23 cellular contexts compared by ENCODE assay signal in genomic region chr11:64353101-64353738, GRCh38. TPM values are rescaled to one million over a fixed set of nuclear protein-coding genes. Genes with fewer than 3 reads are reported as not detected.
A peak's percentile ranks its signal among the peaks of the same experiment; 100 is the strongest.
DNase-seq lines count a peak whose midpoint lies in the region; ATAC-seq, FAIRE-seq and TF ChIP-seq lines count a peak whose summit lies in the region.
"Had no signal": no experiment of that assay in that cellular context is flagged by ENCODE, and none has a peak within 500 bp of the region (broad histone marks: within the 10 kb centered on the region; RNA-seq: fewer than 3 reads in every experiment).

No MANE protein-coding gene starts in this region.

- peak overlapping the region in 7 of 11 experiments; percentile 4 to 66 (median 56); a peak in 7 of 22 replicates for H3K9ac ChIP-seq in BLaER1 treated with 17β-estradiol and CSF1 and Interleukin-3, amounts not matched to agents 10 nM and 100 nM
- H3K9ac ChIP-seq in H9 (ENCODE audit: extremely low read depth, insufficient read length, low read length) (no peak overlapping the region), K562 (ENCODE audit: insufficient read depth in 1 of 2, low read depth in 2 of 2, low read length in 2 of 2) (peak overlapping the region in 1 of 2 experiments; percentile 24; a peak in 1 of 4 replicates)

- peak overlapping the region in 2 of 3 experiments; percentile 44; a peak in 1 of 7 replicates for H3K27ac Mint-ChIP-seq in H9
- no peak overlapping the region for H3K27ac Mint-ChIP-seq in activated CD4-positive, alpha-beta T cell treated with anti-CD3 and anti-CD28 coated beads for 36 hours
- no peak overlapping the region for H3K27ac Mint-ChIP-seq in effector memory CD8-positive, alpha-beta T cell
- H3K27ac Mint-ChIP-seq: activated B cell treated with CpG ODN at 0.5 μM for 24 hours; activated CD8-positive, alpha-beta T cell treated with anti-CD3 and anti-CD28 coated beads, Interleukin-2, amount 10 ng/mL, durations not matched to agents 7 days and 5 days; activated naive CD4-positive, alpha-beta T cell treated with anti-CD3 and anti-CD28 coated beads, Interleukin-2, amount 10 ng/mL, durations not matched to agents 7 days and 5 days had no signal

- no TSS peak for BruUV-seq in K562 (replicated peaks; lab: Mats Ljungman, UMichigan)

- no peaks in the 10 kb centered on the region for H3K36me3 ChIP-seq in BLaER1 treated with 17β-estradiol and CSF1 and Interleukin-3, amounts not matched to agents 10 nM and 100 nM
- H3K36me3 ChIP-seq in K562 (ENCODE audit: control insufficient read depth, insufficient read depth, low read length): no peaks in the 10 kb centered on the region
- H3K36me3 ChIP-seq: upper lobe of right lung had no signal

- H3K27me3 Mint-ChIP-seq in H9 (ENCODE audit: low read depth): no peaks in the 10 kb centered on the region
- H3K27me3 Mint-ChIP-seq in activated CD4-positive, alpha-beta T cell treated with anti-CD3 and anti-CD28 coated beads for 36 hours: no peaks in the 10 kb centered on the region
- no peaks in the 10 kb centered on the region for H3K27me3 Mint-ChIP-seq in effector memory CD8-positive, alpha-beta T cell
- H3K27me3 Mint-ChIP-seq: activated B cell treated with CpG ODN at 0.5 μM for 24 hours; activated naive CD4-positive, alpha-beta T cell treated with anti-CD3 and anti-CD28 coated beads, Interleukin-2, amount 10 ng/mL, durations not matched to agents 7 days and 5 days had no signal

- H3K36me3 Mint-ChIP-seq in H9 (ENCODE audit: insufficient read depth in 1 of 3, low read depth in 3 of 3): no peaks in the 10 kb centered on the region; a peak in 1 of 7 replicates
- H3K36me3 Mint-ChIP-seq in activated CD4-positive, alpha-beta T cell treated with anti-CD3 and anti-CD28 coated beads for 36 hours (ENCODE audit: low read depth): peaks cover 13% of the 10 kb centered on the region
- peaks cover 19% of the 10 kb centered on the region for H3K36me3 Mint-ChIP-seq in effector memory CD8-positive, alpha-beta T cell (ENCODE audit: insufficient read depth)

- DNase-seq in H9 (no peak), NCI-H510A (lab: John Stamatoyannopoulos, UW) (peak; percentile 72), K562 (ENCODE audit: extremely low read depth in 1 of 4, low spot score in 3 of 4) (no peak), GM12891 (ENCODE audit: insufficient read length, low spot score) (no peak)
- no peak for DNase-seq in activated CD4-positive, alpha-beta T cell treated with anti-CD3 and anti-CD28 coated beads for 36 hours
- no peak for DNase-seq in effector memory CD8-positive, alpha-beta T cell
- DNase-seq: activated B cell treated with CpG ODN at 0.5 μM for 24 hours; activated CD8-positive, alpha-beta T cell treated with anti-CD3 and anti-CD28 coated beads, Interleukin-2, amount 10 ng/mL, durations not matched to agents 7 days and 5 days; activated naive CD4-positive, alpha-beta T cell treated with anti-CD3 and anti-CD28 coated beads, Interleukin-2, amount 10 ng/mL, durations not matched to agents 7 days and 5 days; activated T-cell treated with anti-CD3 and anti-CD28 coated beads, Interleukin-2, amount 50 U/mL, for 48 hours; anterior cingulate cortex; central memory CD4-positive, alpha-beta T cell; effector CD4-positive, alpha-beta T cell; NCI-H1436 treated with DMSO at 0.1 percent for 48 hours; NCI-H82; stimulated activated CD8-positive, alpha-beta memory T cell treated with anti-CD3 and anti-CD28 coated beads, Interleukin-4, amount 100 ng/mL, for 48 hours; upper lobe of right lung had no signal

- no peak overlapping the region for H2AFZ ChIP-seq in H9 (ENCODE audit: low read length)
- H2AFZ ChIP-seq in K562 (ENCODE audit: low read depth, low read length): no peak overlapping the region

- H3K4me3 ChIP-seq in BLaER1 treated with 17β-estradiol and CSF1 and Interleukin-3, amounts not matched to agents 10 nM and 100 nM: no peak overlapping the region
- no peak overlapping the region for H3K4me3 ChIP-seq in K562
- H3K4me3 ChIP-seq: SK-N-MC, upper lobe of right lung had no signal

- CTCF ChIA-PET in K562 (lab: Yijun Ruan, JAX; ENCODE audit: low intra/inter-chr PET ratio): no interaction called here
- CTCF ChIA-PET in activated CD4-positive, alpha-beta T cell treated with anti-CD3 and anti-CD28 coated beads for 36 hours (lab: Charles Lee): interaction anchor here (0.7 to 1.1 kb wide), 2 partner anchors 22 to 27 kb away, joined by 3 read pairs; no protein-coding TSS in a partner anchor

- H3K56ac ChIP-seq in H9 (ENCODE audit: insufficient read length, low read depth, low read length): no peak overlapping the region

- H3K27me3 ChIP-seq in BLaER1 treated with 17β-estradiol and CSF1 and Interleukin-3, amounts not matched to agents 10 nM and 100 nM: peaks cover 0 to 45% (median 0%) of the 10 kb centered on the region in 11 experiments; a peak in 7 of 22 replicates
- H3K27me3 ChIP-seq in H9 (ENCODE audit: insufficient read depth, low read length): no peaks in the 10 kb centered on the region; the same call in 1 of the 2 replicates
- no peaks in the 10 kb centered on the region for H3K27me3 ChIP-seq in K562 (ENCODE audit: control insufficient read depth in 2 of 2, insufficient read depth in 2 of 2, low read length in 2 of 2)
- H3K27me3 ChIP-seq: upper lobe of right lung had no signal

- H4K91ac ChIP-seq in H9 (ENCODE audit: insufficient read length, low read depth, low read length): no peak overlapping the region

- H4K20me1 ChIP-seq in BLaER1 treated with 17β-estradiol and CSF1 and Interleukin-3, amounts not matched to agents 10 nM and 100 nM: peaks cover 0 to 28% (median 15%) of the 10 kb centered on the region in 11 experiments; a peak in 11 of 22 replicates
- H4K20me1 ChIP-seq in H9 (ENCODE audit: control insufficient read depth, insufficient read depth, insufficient read length): no peaks in the 10 kb centered on the region
- H4K20me1 ChIP-seq in K562 (replicated peaks; ENCODE audit: control insufficient read depth, insufficient read depth, low read length): no peaks in the 10 kb centered on the region

- POLR2A ChIA-PET in K562 (lab: Yijun Ruan, JAX): interaction anchor here (0.5 to 1.4 kb wide), 6 partner anchors 11 to 110 kb away, joined by 3 read pairs; no protein-coding TSS in a partner anchor
- POLR2A ChIA-PET in activated CD4-positive, alpha-beta T cell treated with anti-CD3 and anti-CD28 coated beads for 36 hours (lab: Charles Lee): interaction anchor here (0.5 to 1.2 kb wide), 2 partner anchors 13 to 36 kb away, joined by 4 to 6 read pairs; partner anchors contain the start of genes CCDC88B, PRDX5 and TRMT112

- no peaks in the 10 kb centered on the region for H3K79me1 ChIP-seq in H9 (ENCODE audit: insufficient read depth, low read depth, low read length, poor library complexity, severe bottlenecking)

- intact Hi-C loops in K562 (cut with micrococcal nuclease): no loop called here
- intact Hi-C loops in activated CD4-positive, alpha-beta T cell treated with anti-CD3 and anti-CD28 coated beads for 36 hours (cut with DNase I, micrococcal nuclease): no loop called here

- H4K5ac ChIP-seq in H9 (ENCODE audit: insufficient read length, low read depth, low read length): no peak overlapping the region

- no peaks in the 10 kb centered on the region for H3K23me2 ChIP-seq in H9 (ENCODE audit: insufficient read length, low read depth, low read length, poor library complexity, severe bottlenecking)

- H3K9me3 Mint-ChIP-seq in H9: no peaks in the 10 kb centered on the region
- H3K9me3 Mint-ChIP-seq in activated CD4-positive, alpha-beta T cell treated with anti-CD3 and anti-CD28 coated beads for 36 hours (ENCODE audit: low read depth): no peaks in the 10 kb centered on the region
- H3K9me3 Mint-ChIP-seq in effector memory CD8-positive, alpha-beta T cell: no peaks in the 10 kb centered on the region
- H3K9me3 Mint-ChIP-seq: activated B cell treated with CpG ODN at 0.5 μM for 24 hours; activated naive CD4-positive, alpha-beta T cell treated with anti-CD3 and anti-CD28 coated beads, Interleukin-2, amount 10 ng/mL, durations not matched to agents 7 days and 5 days had no signal

- FAIRE-seq in K562 (lab: Jason Lieb, UNC) (no peak), GM12891 (lab: Jason Lieb, UNC) (no peak)
- FAIRE-seq: frontal cortex, keratinocyte had no signal

- ATAC-seq in K562: no peak
- no peak for ATAC-seq in activated CD4-positive, alpha-beta T cell treated with anti-CD3 and anti-CD28 coated beads for 36 hours
- ATAC-seq in effector memory CD8-positive, alpha-beta T cell (replicated peaks): no peak
- no peak for ATAC-seq in HG03432 (IDR thresholded peaks at IDR 0.05; ENCODE audit: unreplicated experiment)
- ATAC-seq: activated CD8-positive, alpha-beta T cell treated with anti-CD3 and anti-CD28 coated beads, Interleukin-2, amount 10 ng/mL, durations not matched to agents 7 days and 5 days; esophagus mucosa; upper lobe of right lung had no signal

- H3K4me1 ChIP-seq in BLaER1 treated with 17β-estradiol and CSF1 and Interleukin-3, amounts not matched to agents 10 nM and 100 nM: peaks cover 61 to 99% (median 96%) of the 10 kb centered on the region in 10 experiments
- peaks cover 2% of the 10 kb centered on the region; the same call in 1 of the 2 replicates for H3K4me1 ChIP-seq in H9 (ENCODE audit: insufficient read depth, low read length)
- H3K4me1 ChIP-seq in K562 (replicated peaks in 1 of 2; ENCODE audit: control insufficient read depth in 2 of 2, insufficient read depth in 2 of 2, low read length in 2 of 2): peaks cover 27 to 84% of the 10 kb centered on the region in 2 experiments

- no peak for TF ChIP-seq RAD21 in K562 (CRISPR knock-in tag; conservative IDR thresholded peaks at IDR 0.05 in 1 of 2, IDR thresholded peaks at IDR 0.05 in 1 of 2)

- H3K4ac ChIP-seq in H9 (ENCODE audit: low read depth, low read length): no peak overlapping the region

- in situ Hi-C loops in K562 (cut with MboI): no loop called here

- H3K79me2 ChIP-seq in H9 (ENCODE audit: insufficient read depth, low read length) (no peaks in the 10 kb centered on the region), K562 (ENCODE audit: control insufficient read depth, insufficient read depth, low read length) (peaks cover 10% of the 10 kb centered on the region; the same call in 1 of the 3 replicates)

- H3T11ph ChIP-seq in H9 (ENCODE audit: low read length): no peak overlapping the region

- WGBS in H9 (ENCODE audit: extremely low coverage, insufficient read length, low lambda C conversion rate): no CpG with 5 or more reads among the region's 33 CpGs
- 61% methylated on average over 25 of the region's 33 CpGs for WGBS in K562 (ENCODE audit: insufficient coverage, low coverage, missing lambda C conversion rate)

- H3K27ac ChIP-seq in BLaER1 treated with 17β-estradiol and CSF1 and Interleukin-3, amounts not matched to agents 10 nM and 100 nM: peak overlapping the region in 1 of 11 experiments; percentile 66; a peak in 2 of 22 replicates
- H3K27ac ChIP-seq in H9 (ENCODE audit: insufficient read length, low read depth, low read length): no peak overlapping the region
- H3K27ac ChIP-seq in K562 (ENCODE audit: extremely low read depth, low read depth, low read length): no peak overlapping the region
- H3K27ac ChIP-seq: SK-N-MC, upper lobe of right lung had no signal

- no peak overlapping the region for H3K4me3 Mint-ChIP-seq in H9
- no peak overlapping the region for H3K4me3 Mint-ChIP-seq in activated CD4-positive, alpha-beta T cell treated with anti-CD3 and anti-CD28 coated beads for 36 hours
- no peak overlapping the region for H3K4me3 Mint-ChIP-seq in effector memory CD8-positive, alpha-beta T cell
- H3K4me3 Mint-ChIP-seq: activated B cell treated with CpG ODN at 0.5 μM for 24 hours; activated CD8-positive, alpha-beta T cell treated with anti-CD3 and anti-CD28 coated beads, Interleukin-2, amount 10 ng/mL, durations not matched to agents 7 days and 5 days; activated naive CD4-positive, alpha-beta T cell treated with anti-CD3 and anti-CD28 coated beads, Interleukin-2, amount 10 ng/mL, durations not matched to agents 7 days and 5 days had no signal

- no peak overlapping the region for H2BK12ac ChIP-seq in H9 (ENCODE audit: insufficient read length, low read depth, low read length)

- no peaks in the 10 kb centered on the region for H3K9me3 ChIP-seq in BLaER1 treated with 17β-estradiol and CSF1 and Interleukin-3, amounts not matched to agents 10 nM and 100 nM (replicated peaks in 1 of 11)
- no peaks in the 10 kb centered on the region for H3K9me3 ChIP-seq in H9 (ENCODE audit: control insufficient read depth, low read depth, low read length)
- H3K9me3 ChIP-seq in K562 (replicated peaks; ENCODE audit: control insufficient read depth, insufficient read depth, low read depth, low read length): no peaks in the 10 kb centered on the region
- H3K9me3 ChIP-seq: upper lobe of right lung had no signal

- H3K14ac ChIP-seq in H9 (ENCODE audit: insufficient read depth, low read length): no peak overlapping the region

- H3K4me2 ChIP-seq in BLaER1 treated with 17β-estradiol and CSF1 and Interleukin-3, amounts not matched to agents 10 nM and 100 nM: peak overlapping the region; percentile 52 to 99 (median 92); a peak in 20 of 22 replicates
- H3K4me2 ChIP-seq in H9 (ENCODE audit: insufficient read depth, insufficient read length, low read length) (no peak overlapping the region), K562 (ENCODE audit: insufficient read depth, low read length) (no peak overlapping the region)

- H3K23ac ChIP-seq in H9 (ENCODE audit: insufficient read length, low read depth, low read length): no peak overlapping the region

- TF ChIP-seq POLR2A in K562 (conservative IDR thresholded peaks at IDR 0.05) (no peak), GM12891 (IDR thresholded peaks at IDR 0.05; ENCODE audit: low read depth, low read length) (no peak)

- H2BK5ac ChIP-seq in H9 (ENCODE audit: insufficient read length, low read length): no peak overlapping the region

- H4K8ac ChIP-seq in H9 (replicated peaks; ENCODE audit: insufficient read length, low read depth, low read length): no peak overlapping the region

- TF ChIP-seq CTCF in H9 (conservative IDR thresholded peaks at IDR 0.05): no peak
- TF ChIP-seq CTCF in K562 (IDR thresholded peaks at IDR 0.05 in 2 of 3, conservative IDR thresholded peaks at IDR 0.05 in 1 of 3; ENCODE audit: insufficient read depth in 2 of 3, low read depth in 1 of 3, low read length in 3 of 3): no peak

- H2AK5ac ChIP-seq in H9 (ENCODE audit: insufficient read length, low read length): no peak overlapping the region

- peaks cover 16 to 30% of the 10 kb centered on the region in 2 experiments for H3K4me1 Mint-ChIP-seq in H9
- peaks cover 17% of the 10 kb centered on the region for H3K4me1 Mint-ChIP-seq in activated CD4-positive, alpha-beta T cell treated with anti-CD3 and anti-CD28 coated beads for 36 hours
- peaks cover 10 to 19% of the 10 kb centered on the region in 2 donors for H3K4me1 Mint-ChIP-seq in effector memory CD8-positive, alpha-beta T cell (ENCODE audit: low read depth in 2 of 2)

- no peak overlapping the region for H2BK20ac ChIP-seq in H9 (ENCODE audit: low read depth, low read length, poor library complexity, severe bottlenecking)

- no peak overlapping the region for H2BK15ac ChIP-seq in H9 (ENCODE audit: low read depth, low read length)

- TF ChIP-seq EP300 in K562 (IDR thresholded peaks at IDR 0.05; ENCODE audit: low read length): no peak

- no peak overlapping the region for H2BK120ac ChIP-seq in H9 (ENCODE audit: low read depth, low read length, poor library complexity, severe bottlenecking)

- H3K9me1 ChIP-seq in K562 (ENCODE audit: control insufficient read depth, insufficient read depth, low read length): peaks cover 3% of the 10 kb centered on the region

- no peak overlapping the region for H3K18ac ChIP-seq in H9 (ENCODE audit: insufficient read length, low read depth, low read length)

RNA-seq across cellular contexts. Expression of gene RPS6KA4, which starts 5.7 kb away (rescaled TPM):
- 10.8 and 11.1 TPM in 2 replicates for total RNA-seq in H9 (2021)
- 33.5 and 109 TPM in 2 replicates for total RNA-seq in K562 (2011; cell fraction: chromatin; rRNA removed; ENCODE audit: low replicate concordance)
- 69.5 and 71.5 TPM in 2 replicates for total RNA-seq in K562 (2011; cell fraction: nucleolus; rRNA removed)
- total RNA-seq in K562 (2011; cell fraction: nucleoplasm; rRNA removed): 35.5 and 40.0 TPM in 2 replicates
- total RNA-seq in K562 (2014; rRNA removed): 19.1 and 23.0 TPM in 2 replicates
- 4.5 and 7.2 TPM in 2 replicates for total RNA-seq in K562 (2014; rRNA removed; fragmentation: Illumina TruSeq; extraction: Trizol)
- 13.3 and 15.6 TPM in 2 replicates for total RNA-seq in K562 (2015; rRNA removed; fragmentation: Illumina TruSeq; extraction: Trizol)
- total RNA-seq in K562 (2021): 20.4 and 23.8 TPM in 2 replicates
- 9.8 and 12.0 TPM in 2 replicates for polyA plus RNA-seq in K562 (2011; rRNA removed)
- polyA plus RNA-seq in K562 (2011; cell fraction: cytosol; rRNA removed): 8.3 and 20.1 TPM in 2 replicates
- 42.6 and 76.4 TPM in 2 replicates for polyA plus RNA-seq in K562 (2011; cell fraction: nucleus; rRNA removed)
- 16.0 and 24.3 TPM in 2 replicates for polyA plus RNA-seq in K562 (2012)
- polyA plus RNA-seq in K562 (2014; fragmentation: Illumina TruSeq; extraction: Trizol): 6.7 and 10.2 TPM in 2 replicates
- polyA plus RNA-seq in K562 (2014; fragmentation: Nextera tagmentation; extraction: Ambion mirVana): under 1 TPM; 0.15 to 0.27 TPM
- polyA plus RNA-seq in K562 (2014; rRNA removed): 16.0 and 17.3 TPM in 2 replicates
- 4.6 and 9.7 TPM in 2 replicates for polyA minus RNA-seq in K562 (2011; rRNA and poly(A)+ RNA removed)
- polyA minus RNA-seq in K562 (2011; cell fraction: cytosol; rRNA and poly(A)+ RNA removed): 13.5 and 19.8 TPM in 2 replicates
- 24.9 and 30.8 TPM in 2 replicates for polyA minus RNA-seq in K562 (2011; cell fraction: nucleus; rRNA and poly(A)+ RNA removed)
- 10 to 100 TPM; 22.0 to 30.2 TPM for total RNA-seq in activated CD4-positive, alpha-beta T cell treated with anti-CD3 and anti-CD28 coated beads for 36 hours
- 12.4 TPM for polyA plus RNA-seq in GM12891 (2012; ENCODE audit: low read depth, missing spikeins)

RNA-seq across cellular contexts. Expression of gene CCDC88B, which starts 13.2 kb away (rescaled TPM):
- total RNA-seq in H9 (2021) (11.2 and 12.2 TPM in 2 replicates), K562 (2014; rRNA removed) (15.2 and 16.1 TPM in 2 replicates), K562 (2014; rRNA removed; fragmentation: Illumina TruSeq; extraction: Trizol) (2.7 and 4.7 TPM in 2 replicates), K562 (2015; rRNA removed; fragmentation: Illumina TruSeq; extraction: Trizol) (10.3 and 12.1 TPM in 2 replicates), K562 (2021) (11.9 and 13.0 TPM in 2 replicates)
- total RNA-seq in K562 (2011; cell fraction: chromatin; rRNA removed; ENCODE audit: low replicate concordance): 6.1 and 13.7 TPM in 2 replicates
- total RNA-seq in K562 (2011; cell fraction: nucleolus; rRNA removed): 8.7 and 12.0 TPM in 2 replicates
- total RNA-seq in K562 (2011; cell fraction: nucleoplasm; rRNA removed): 7.3 and 11.5 TPM in 2 replicates
- polyA plus RNA-seq in K562 (2011; rRNA removed) (5.2 and 10.7 TPM in 2 replicates), K562 (2014; fragmentation: Illumina TruSeq; extraction: Trizol) (7.9 and 13.4 TPM in 2 replicates), K562 (2014; fragmentation: Nextera tagmentation; extraction: Ambion mirVana) (1 to 10 TPM in 1 of 2 experiments, under 1 TPM in 1; 0.13 to 1.7 TPM), K562 (2014; rRNA removed) (16.3 and 18.1 TPM in 2 replicates)
- polyA plus RNA-seq in K562 (2011; cell fraction: cytosol; rRNA removed): 10.3 and 16.8 TPM in 2 replicates
- 13.5 and 14.6 TPM in 2 replicates for polyA plus RNA-seq in K562 (2011; cell fraction: nucleus; rRNA removed)
- 10.6 and 21.0 TPM in 2 replicates for polyA plus RNA-seq in K562 (2012)
- polyA minus RNA-seq in K562 (2011; rRNA and poly(A)+ RNA removed): 1.2 and 1.5 TPM in 2 replicates
- polyA minus RNA-seq in K562 (2011; cell fraction: cytosol; rRNA and poly(A)+ RNA removed): 2.2 and 7.0 TPM in 2 replicates
- polyA minus RNA-seq in K562 (2011; cell fraction: nucleus; rRNA and poly(A)+ RNA removed): 2.2 and 5.9 TPM in 2 replicates
- total RNA-seq in activated CD4-positive, alpha-beta T cell treated with anti-CD3 and anti-CD28 coated beads for 36 hours: 10 to 100 TPM; 58.4 to 71.3 TPM
- polyA plus RNA-seq in GM12891 (2012; ENCODE audit: low read depth, missing spikeins): 45.4 TPM

RNA-seq across cellular contexts. Expression of gene PRDX5, which starts 35.3 kb away (rescaled TPM):
- total RNA-seq in H9 (2021) (225 and 228 TPM in 2 replicates), K562 (2014; rRNA removed) (252 and 268 TPM in 2 replicates), K562 (2014; rRNA removed; fragmentation: Illumina TruSeq; extraction: Trizol) (73.0 and 93.8 TPM in 2 replicates), K562 (2015; rRNA removed; fragmentation: Illumina TruSeq; extraction: Trizol) (200 and 204 TPM in 2 replicates), K562 (2021) (124 and 154 TPM in 2 replicates)
- total RNA-seq in K562 (2011; cell fraction: chromatin; rRNA removed; ENCODE audit: low replicate concordance): 9.0 and 17.1 TPM in 2 replicates
- 29.9 and 32.4 TPM in 2 replicates for total RNA-seq in K562 (2011; cell fraction: nucleolus; rRNA removed)
- 24.6 and 37.6 TPM in 2 replicates for total RNA-seq in K562 (2011; cell fraction: nucleoplasm; rRNA removed)
- polyA plus RNA-seq in K562 (2011; rRNA removed) (224 and 254 TPM in 2 replicates), K562 (2014; fragmentation: Illumina TruSeq; extraction: Trizol) (209 and 212 TPM in 2 replicates), K562 (2014; fragmentation: Nextera tagmentation; extraction: Ambion mirVana) (10 to 100 TPM; 40.8 to 64.2 TPM), K562 (2014; rRNA removed) (327 and 356 TPM in 2 replicates)
- 384 and 485 TPM in 2 replicates for polyA plus RNA-seq in K562 (2011; cell fraction: cytosol; rRNA removed)
- 86.4 and 132 TPM in 2 replicates for polyA plus RNA-seq in K562 (2011; cell fraction: nucleus; rRNA removed)
- polyA plus RNA-seq in K562 (2012): 288 and 343 TPM in 2 replicates
- 63.6 and 63.9 TPM in 2 replicates for polyA minus RNA-seq in K562 (2011; rRNA and poly(A)+ RNA removed)
- 41.2 and 61.9 TPM in 2 replicates for polyA minus RNA-seq in K562 (2011; cell fraction: cytosol; rRNA and poly(A)+ RNA removed)
- polyA minus RNA-seq in K562 (2011; cell fraction: nucleus; rRNA and poly(A)+ RNA removed): 10.1 and 14.3 TPM in 2 replicates
- 100 to 1,000 TPM; 110 to 142 TPM for total RNA-seq in activated CD4-positive, alpha-beta T cell treated with anti-CD3 and anti-CD28 coated beads for 36 hours
- polyA plus RNA-seq in GM12891 (2012; ENCODE audit: low read depth, missing spikeins): 306 TPM

RNA-seq across cellular contexts. Expression of gene TRMT112, which starts 35.9 kb away (rescaled TPM):
- total RNA-seq in H9 (2021): 315 and 341 TPM in 2 replicates
- 18.1 and 37.2 TPM in 2 replicates for total RNA-seq in K562 (2011; cell fraction: chromatin; rRNA removed; ENCODE audit: low replicate concordance)
- total RNA-seq in K562 (2011; cell fraction: nucleolus; rRNA removed): 57.9 and 58.8 TPM in 2 replicates
- 45.5 and 47.9 TPM in 2 replicates for total RNA-seq in K562 (2011; cell fraction: nucleoplasm; rRNA removed)
- 391 and 444 TPM in 2 replicates for total RNA-seq in K562 (2014; rRNA removed)
- total RNA-seq in K562 (2014; rRNA removed; fragmentation: Illumina TruSeq; extraction: Trizol): 126 and 162 TPM in 2 replicates
- 283 and 300 TPM in 2 replicates for total RNA-seq in K562 (2015; rRNA removed; fragmentation: Illumina TruSeq; extraction: Trizol)
- 274 and 296 TPM in 2 replicates for total RNA-seq in K562 (2021)
- polyA plus RNA-seq in K562 (2011; rRNA removed): 242 and 243 TPM in 2 replicates
- polyA plus RNA-seq in K562 (2011; cell fraction: cytosol; rRNA removed): 309 and 352 TPM in 2 replicates
- 114 and 135 TPM in 2 replicates for polyA plus RNA-seq in K562 (2011; cell fraction: nucleus; rRNA removed)
- polyA plus RNA-seq in K562 (2012): 219 and 519 TPM in 2 replicates
- 266 and 297 TPM in 2 replicates for polyA plus RNA-seq in K562 (2014; fragmentation: Illumina TruSeq; extraction: Trizol)
- polyA plus RNA-seq in K562 (2014; fragmentation: Nextera tagmentation; extraction: Ambion mirVana): 100 to 1,000 TPM; 358 to 423 TPM
- 377 and 449 TPM in 2 replicates for polyA plus RNA-seq in K562 (2014; rRNA removed)
- polyA minus RNA-seq in K562 (2011; rRNA and poly(A)+ RNA removed): 48.4 and 49.7 TPM in 2 replicates
- 63.0 and 85.5 TPM in 2 replicates for polyA minus RNA-seq in K562 (2011; cell fraction: cytosol; rRNA and poly(A)+ RNA removed)
- polyA minus RNA-seq in K562 (2011; cell fraction: nucleus; rRNA and poly(A)+ RNA removed): 25.0 and 38.7 TPM in 2 replicates
- total RNA-seq in activated CD4-positive, alpha-beta T cell treated with anti-CD3 and anti-CD28 coated beads for 36 hours: 100 to 1,000 TPM; 185 to 243 TPM
- polyA plus RNA-seq in GM12891 (2012; ENCODE audit: low read depth, missing spikeins): 327 TPM

RNA-seq across cellular contexts. Expression of gene ESRRA, which starts 47.9 kb away (rescaled TPM):
- total RNA-seq in H9 (2021) (42.3 and 44.0 TPM in 2 replicates), K562 (2014; rRNA removed) (89.2 and 89.7 TPM in 2 replicates), K562 (2014; rRNA removed; fragmentation: Illumina TruSeq; extraction: Trizol) (13.8 and 17.3 TPM in 2 replicates), K562 (2015; rRNA removed; fragmentation: Illumina TruSeq; extraction: Trizol) (30.3 and 31.4 TPM in 2 replicates), K562 (2021) (76.5 and 84.1 TPM in 2 replicates)
- total RNA-seq in K562 (2011; cell fraction: chromatin; rRNA removed; ENCODE audit: low replicate concordance): 59.5 and 126 TPM in 2 replicates
- 77.2 and 79.9 TPM in 2 replicates for total RNA-seq in K562 (2011; cell fraction: nucleolus; rRNA removed)
- 58.7 and 66.9 TPM in 2 replicates for total RNA-seq in K562 (2011; cell fraction: nucleoplasm; rRNA removed)
- polyA plus RNA-seq in K562 (2011; rRNA removed) (23.7 and 35.6 TPM in 2 replicates), K562 (2014; fragmentation: Illumina TruSeq; extraction: Trizol) (15.3 and 27.6 TPM in 2 replicates), K562 (2014; fragmentation: Nextera tagmentation; extraction: Ambion mirVana) (1 to 10 TPM in 1 of 2 experiments, under 1 TPM in 1; 0.27 to 1.0 TPM), K562 (2014; rRNA removed) (69.0 and 75.5 TPM in 2 replicates)
- polyA plus RNA-seq in K562 (2011; cell fraction: cytosol; rRNA removed): 35.4 and 60.9 TPM in 2 replicates
- 37.9 and 54.0 TPM in 2 replicates for polyA plus RNA-seq in K562 (2011; cell fraction: nucleus; rRNA removed)
- 31.8 and 58.2 TPM in 2 replicates for polyA plus RNA-seq in K562 (2012)
- 12.5 and 13.5 TPM in 2 replicates for polyA minus RNA-seq in K562 (2011; rRNA and poly(A)+ RNA removed)
- polyA minus RNA-seq in K562 (2011; cell fraction: cytosol; rRNA and poly(A)+ RNA removed): 20.4 and 30.5 TPM in 2 replicates
- polyA minus RNA-seq in K562 (2011; cell fraction: nucleus; rRNA and poly(A)+ RNA removed): 20.6 and 21.5 TPM in 2 replicates
- total RNA-seq in activated CD4-positive, alpha-beta T cell treated with anti-CD3 and anti-CD28 coated beads for 36 hours: 10 to 100 TPM; 19.0 to 29.6 TPM
- polyA plus RNA-seq in GM12891 (2012; ENCODE audit: low read depth, missing spikeins): 11.5 TPM

Comparison
In these comparisons a context has a peak if more than half of its experiments do, and no peak if none do; other contexts are left out.
1. H3K4me2 ChIP-seq: peak in BLaER1 treated with 17β-estradiol and CSF1 and Interleukin-3, amounts not matched to agents 10 nM and 100 nM (11 of 11); none in H9 (single experiment) and K562 (single experiment).
2. H3K27ac Mint-ChIP-seq: peak in H9 (2 of 3); none in activated CD4-positive, alpha-beta T cell treated with anti-CD3 and anti-CD28 coated beads for 36 hours (single experiment) and effector memory CD8-positive, alpha-beta T cell (0 of 2).